8 cellular contexts compared by ENCODE assay signal in the genomic region with DNA sequence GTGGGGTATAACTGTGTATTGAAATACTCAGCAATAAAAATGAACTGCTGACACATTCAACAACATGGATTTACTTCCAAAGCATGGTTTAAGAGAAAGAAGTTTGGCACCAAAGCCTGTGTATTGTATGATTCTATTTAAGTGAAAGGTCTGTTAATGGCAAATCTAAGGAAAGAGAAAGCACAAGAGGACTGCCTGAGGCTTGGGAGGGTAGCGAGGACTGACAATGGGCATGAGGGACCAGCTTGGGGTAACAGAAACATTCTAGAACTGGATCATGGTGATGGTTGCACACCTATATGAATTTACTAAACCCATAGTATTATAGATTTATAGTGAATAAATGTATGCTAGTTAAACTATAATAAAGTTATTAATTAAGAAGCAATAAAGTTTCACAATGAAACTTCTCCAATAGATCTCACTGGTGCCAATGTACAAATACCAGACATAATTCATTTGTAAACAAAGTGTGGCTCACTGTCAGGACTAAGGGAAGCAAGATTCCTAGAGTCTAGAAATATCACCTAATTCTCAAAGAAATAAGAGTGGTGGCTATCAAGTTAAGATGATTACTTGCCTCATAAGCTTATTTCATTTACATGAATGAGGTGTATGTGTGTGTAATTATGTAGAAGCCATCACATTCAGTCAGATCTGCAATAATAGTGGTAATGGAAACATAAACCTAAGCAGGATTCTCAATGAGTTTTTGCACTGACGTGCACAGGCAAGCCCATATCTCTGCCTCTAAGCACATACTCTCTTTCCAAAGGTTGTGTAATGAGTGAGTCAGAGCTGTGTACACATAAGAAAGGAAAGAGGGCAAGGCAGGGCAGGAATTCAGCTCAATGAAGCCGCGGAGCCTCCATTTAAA.
DNase-seq lines count a peak whose midpoint lies in the region; ATAC-seq and TF ChIP-seq lines count a peak whose summit lies in the region.

No MANE protein-coding gene starts in this region.

- peak overlapping the region; percentile 89; the same call in 2 of the 3 replicates for H2BK15ac ChIP-seq in IMR-90 (ENCODE audit: low read depth, low read length)

- TF ChIP-seq POLR2A in IMR-90 (IDR thresholded peaks at IDR 0.05; ENCODE audit: low read depth, low read length), result no peak

- peak; percentile 21 for DNase-seq in 8988T
- DNase-seq in IMR-90, result peak; percentile 97
- DNase-seq in SK-MEL-5 (ENCODE audit: low read depth, low spot score), result peak; percentile 13
- peak; percentile 38 for DNase-seq in kidney epithelial cell (ENCODE audit: low read depth)
- DNase-seq in stimulated activated naive B cell treated with anti-CD40 and anti-IgM and Interleukin-4, amounts not matched to agents 10 μg/mL and 1 μg/mL and 100 μg/mL, for 72 hours, result no peak
- no peak for DNase-seq in DMS114 treated with DMSO at 0.1 percent for 48 hours (lab: John Stamatoyannopoulos, UW; ENCODE audit: unreplicated experiment)

- in situ Hi-C loops in IMR-90 (cut with MboI; ENCODE audit: low sequenced_read_pairs), result no loop called here
- in situ Hi-C loops in SK-MEL-5 (cut with HindIII; ENCODE audit: low pct_unique_long_range_greater_than_20kb, low sequenced_read_pairs), result no loop called here

- no peak overlapping the region for H3K9ac ChIP-seq in IMR-90 (ENCODE audit: low read depth, low read length)

- peak overlapping the region; percentile 60; the same call in 1 of the 2 replicates for H3K4me2 ChIP-seq in IMR-90 (ENCODE audit: low read depth, low read length)

- H2BK5ac ChIP-seq in IMR-90 (ENCODE audit: low read depth, low read length, poor library complexity, severe bottlenecking), result peak overlapping the region; percentile 99

- TF ChIP-seq CTCF in IMR-90 (conservative IDR thresholded peaks at IDR 0.05; ENCODE audit: low read depth, low read length), result no peak
- TF ChIP-seq CTCF in kidney epithelial cell (IDR thresholded peaks at IDR 0.05; ENCODE audit: insufficient read depth, low read length, poor library complexity, severe bottlenecking), result no peak

- H2BK120ac ChIP-seq in IMR-90 (ENCODE audit: low read depth, low read length), result peak overlapping the region; percentile 96

- peak overlapping the region; percentile 100 for H3K18ac ChIP-seq in IMR-90 (ENCODE audit: low read depth, low read length)

- no peak overlapping the region for H2AFZ ChIP-seq in IMR-90 (replicated peaks; ENCODE audit: low read length, poor library complexity)

- H3K4me3 Mint-ChIP-seq in stimulated activated naive B cell treated with anti-CD40 and anti-IgM and Interleukin-4, amounts not matched to agents 10 μg/mL and 1 μg/mL and 100 μg/mL, for 72 hours, result no peak overlapping the region

- H4K8ac ChIP-seq in IMR-90 (ENCODE audit: low read depth in 2 of 2, low read length in 2 of 2), result peak overlapping the region; percentile 60 to 61

- no peaks in the 10 kb centered on the region for H3K79me1 ChIP-seq in IMR-90 (ENCODE audit: low read depth in 1 of 2, low read length in 2 of 2)

- H3K9me3 Mint-ChIP-seq in stimulated activated naive B cell treated with anti-CD40 and anti-IgM and Interleukin-4, amounts not matched to agents 10 μg/mL and 1 μg/mL and 100 μg/mL, for 72 hours, result peaks cover 0 to 6% of the 10 kb centered on the region in 2 donors

- POLR2A ChIA-PET in IMR-90 (lab: Charles Lee; ENCODE audit: unreplicated experiment), result no interaction called here

- intact Hi-C loops in IMR-90 (cut with micrococcal nuclease), result no loop called here

- H3K27me3 Mint-ChIP-seq in stimulated activated naive B cell treated with anti-CD40 and anti-IgM and Interleukin-4, amounts not matched to agents 10 μg/mL and 1 μg/mL and 100 μg/mL, for 72 hours, result no peaks in the 10 kb centered on the region

- H4K5ac ChIP-seq in IMR-90 (ENCODE audit: low read depth, low read length), result peak overlapping the region; percentile 99

- H3K36me3 Mint-ChIP-seq in stimulated activated naive B cell treated with anti-CD40 and anti-IgM and Interleukin-4, amounts not matched to agents 10 μg/mL and 1 μg/mL and 100 μg/mL, for 72 hours, result no peaks in the 10 kb centered on the region

- H3K36me3 ChIP-seq in IMR-90 (ENCODE audit: control insufficient read depth, insufficient read depth, low read length) (no peaks in the 10 kb centered on the region), kidney epithelial cell (ENCODE audit: control insufficient read depth, insufficient read depth, low read length) (no peaks in the 10 kb centered on the region)

- H3K27ac ChIP-seq in IMR-90 (ENCODE audit: insufficient read depth, low read length), result peak overlapping the region; percentile 100

- no peaks in the 10 kb centered on the region for H3K9me1 ChIP-seq in IMR-90 (ENCODE audit: insufficient read depth, low read length)

- ATAC-seq in IMR-90 (ENCODE audit: low read depth) (peak; percentile 90), HG02623 (IDR thresholded peaks at IDR 0.05; ENCODE audit: unreplicated experiment) (no peak), GM21515 (IDR thresholded peaks at IDR 0.05; ENCODE audit: unreplicated experiment) (no peak)
- ATAC-seq in stimulated activated naive B cell treated with anti-CD40 and anti-IgM and Interleukin-4, amounts not matched to agents 10 μg/mL and 1 μg/mL and 100 μg/mL, for 72 hours (replicated peaks), result no peak

- no TSS peak for BruUV-seq in IMR-90 (replicated peaks; lab: Mats Ljungman, UMichigan)

- peak overlapping the region; percentile 92 for H4K91ac ChIP-seq in IMR-90 (ENCODE audit: insufficient read depth, low read depth, low read length)

- no peaks in the 10 kb centered on the region for H3K9me3 ChIP-seq in IMR-90 (ENCODE audit: control insufficient read depth, insufficient read depth, low read length)

- H2AK5ac ChIP-seq in IMR-90 (ENCODE audit: low read depth, low read length), result peak overlapping the region; percentile 74; the same call in 1 of the 2 replicates

- H3K23ac ChIP-seq in IMR-90 (ENCODE audit: low read depth, low read length), result peak overlapping the region; percentile 47; the same call in 1 of the 2 replicates

- 0 out of 2 replicates have a peak, but pooled peaks have one; percentile 4 for TF ChIP-seq RAD21 in IMR-90 (IDR thresholded peaks at IDR 0.05; ENCODE audit: low read length)

- peak overlapping the region; percentile 72; the same call in 1 of the 2 replicates for H3K14ac ChIP-seq in IMR-90 (replicated peaks; ENCODE audit: low read depth, low read length)

- H3K27me3 ChIP-seq in IMR-90 (ENCODE audit: control insufficient read depth, insufficient read depth, low read length) (no peaks in the 10 kb centered on the region), kidney epithelial cell (ENCODE audit: control insufficient read depth, insufficient read depth, low read length) (no peaks in the 10 kb centered on the region)

- no peak overlapping the region for H3K27ac Mint-ChIP-seq in stimulated activated naive B cell treated with anti-CD40 and anti-IgM and Interleukin-4, amounts not matched to agents 10 μg/mL and 1 μg/mL and 100 μg/mL, for 72 hours

- H2BK20ac ChIP-seq in IMR-90 (ENCODE audit: low read depth, low read length), result peak overlapping the region; percentile 91; the same call in 1 of the 2 replicates

- no peaks in the 10 kb centered on the region for H3K4me1 Mint-ChIP-seq in stimulated activated naive B cell treated with anti-CD40 and anti-IgM and Interleukin-4, amounts not matched to agents 10 μg/mL and 1 μg/mL and 100 μg/mL, for 72 hours

- dilution Hi-C loops in IMR-90 (cut with HindIII; ENCODE audit: low sequenced_read_pairs, unreplicated experiment), result no loop called here

- no peak overlapping the region for H2AK9ac ChIP-seq in IMR-90 (replicated peaks; ENCODE audit: low read depth, low read length, poor library complexity)

- H3K4ac ChIP-seq in IMR-90 (ENCODE audit: low read depth, low read length), result peak overlapping the region; percentile 88

- no peak overlapping the region for H3K4me3 ChIP-seq in IMR-90 (ENCODE audit: insufficient read depth, low read depth, low read length)
- no peak overlapping the region for H3K4me3 ChIP-seq in kidney epithelial cell (ENCODE audit: low read depth, low read length)

- WGBS in IMR-90 (ENCODE audit: extremely low coverage in 2 of 2, insufficient read length in 1 of 2), 2 experiments, result no CpG with 5 or more reads among the region's 4 CpGs

- CTCF ChIA-PET in IMR-90 (lab: Yijun Ruan, JAX), result no interaction called here

- peaks cover 13% of the 10 kb centered on the region for H3K4me1 ChIP-seq in IMR-90 (ENCODE audit: control insufficient read depth, insufficient read depth, low read length)

- peak overlapping the region; percentile 73 for H3K56ac ChIP-seq in IMR-90 (ENCODE audit: extremely low read depth, insufficient read depth, low read length)

- H4K20me1 ChIP-seq in IMR-90 (ENCODE audit: insufficient read depth, low read length), result no peaks in the 10 kb centered on the region

TF ChIP-seq in IMR-90, 13 proteins besides CTCF, POLR2A, EP300 and RAD21 (continues in another document):
- TF ChIP-seq ELK1 (IDR thresholded peaks at IDR 0.05; ENCODE audit: borderline replicate concordance, low read depth, low read length), result no peak
- TF ChIP-seq SMC3 (IDR thresholded peaks at IDR 0.05; ENCODE audit: low read depth, low read length), result 0 out of 2 replicates have a peak, but pooled peaks have one; percentile 8
- no peak for TF ChIP-seq RFX5 (IDR thresholded peaks at IDR 0.05; ENCODE audit: low read depth, low read length)
- TF ChIP-seq MXI1 (IDR thresholded peaks at IDR 0.05; ENCODE audit: borderline replicate concordance, low read depth, low read length), result no peak
- no peak for TF ChIP-seq CHD1 (IDR thresholded peaks at IDR 0.05; ENCODE audit: low read depth, low read length)
- peak; percentile 37 for TF ChIP-seq RCOR1 (IDR thresholded peaks at IDR 0.05; ENCODE audit: insufficient replicate concordance, low read length)
- TF ChIP-seq BHLHE40 (IDR thresholded peaks at IDR 0.05; ENCODE audit: low read depth, low read length), result peak; percentile 48; the same call in 1 of the 2 replicates
- TF ChIP-seq, protein P1, sequence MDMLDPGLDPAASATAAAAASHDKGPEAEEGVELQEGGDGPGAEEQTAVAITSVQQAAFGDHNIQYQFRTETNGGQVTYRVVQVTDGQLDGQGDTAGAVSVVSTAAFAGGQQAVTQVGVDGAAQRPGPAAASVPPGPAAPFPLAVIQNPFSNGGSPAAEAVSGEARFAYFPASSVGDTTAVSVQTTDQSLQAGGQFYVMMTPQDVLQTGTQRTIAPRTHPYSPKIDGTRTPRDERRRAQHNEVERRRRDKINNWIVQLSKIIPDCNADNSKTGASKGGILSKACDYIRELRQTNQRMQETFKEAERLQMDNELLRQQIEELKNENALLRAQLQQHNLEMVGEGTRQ (IDR thresholded peaks at IDR 0.05; ENCODE audit: low read depth, low read length), result no peak
- 0 out of 2 replicates have a peak, but pooled peaks have one; percentile 3 for TF ChIP-seq MAFK (IDR thresholded peaks at IDR 0.05; ENCODE audit: low read depth, low read length)

Comparison
In these comparisons a context has a peak if more than half of its experiments do, and no peak if none do; other contexts are left out.
1. DNase-seq: peak in 8988T (single experiment), IMR-90 (single experiment), SK-MEL-5 (single experiment) and kidney epithelial cell (single experiment); none in stimulated activated naive B cell treated with anti-CD40 and anti-IgM and Interleukin-4, amounts not matched to agents 10 μg/mL and 1 μg/mL and 100 μg/mL, for 72 hours (single experiment) and DMS114 treated with DMSO at 0.1 percent for 48 hours (single experiment).